20 cellular contexts compared by ENCODE assay signal in genomic region chr4:107643021-107643420, GRCh38.
"Had no signal": no experiment of that assay in that cellular context is flagged by ENCODE, and none has a peak within 500 bp of the region (broad histone marks: within the 10 kb centered on the region; RNA-seq: fewer than 3 reads in every experiment).

No MANE protein-coding gene starts in this region.

- H3K36me3 ChIP-seq: MG63 had no signal

- H3K4me3 ChIP-seq: MG63, SJSA1 had no signal

- ATAC-seq: activated CD8-positive, alpha-beta memory T cell treated with anti-CD3 and anti-CD28 coated beads, Interleukin-2, amount 10 ng/mL, durations not matched to agents 7 days and 5 days; PC-3; SK-N-SH treated with all-trans-retinoic acid at 6 μM for 48 hours; WTC11 had no signal

- DNase-seq: activated CD4-positive, alpha-beta T cell treated with anti-CD3 and anti-CD28 coated beads for 1 hour; activated CD4-positive, alpha-beta T cell treated with anti-CD3 and anti-CD28 coated beads, Interleukin-2, amount 10 ng/mL, durations not matched to agents 24 days and 14 days; activated CD4-positive, alpha-beta T cell treated with anti-CD3 and anti-CD28 coated beads, Interleukin-2, amount 50 U/mL, for 48 hours; activated CD8-positive, alpha-beta memory T cell treated with anti-CD3 and anti-CD28 coated beads, Interleukin-2, amount 10 ng/mL, durations not matched to agents 7 days and 5 days; activated effector memory CD4-positive, alpha-beta T cell treated with anti-CD3 and anti-CD28 coated beads, Interleukin-2, amount 50 U/mL, for 16 hours; activated naive CD4-positive, alpha-beta T cell treated with anti-CD3 and anti-CD28 coated beads for 36 hours; activated T-cell treated with anti-CD3 and anti-CD28 coated beads, Interleukin-2, amount 50 U/mL, for 24 hours; anterior cingulate cortex; MG63; NCI-H1048; NCI-H146; NCI-H187 treated with DMSO at 0.1 percent for 48 hours; NCI-H2081 treated with DMSO at 0.1 percent for 48 hours; NCI-H446; NCI-H524; PC-3; SHP77 had no signal

- H3K27me3 ChIP-seq: MG63, SJSA1 had no signal

- H3K27ac ChIP-seq: SJSA1 had no signal

- H3K9me3 ChIP-seq: MG63, SJSA1 had no signal
